25 cellular contexts compared by ENCODE assay signal in genomic region chr7:147722119-147722518, GRCh38.
"Had no signal": no experiment of that assay in that cellular context is flagged by ENCODE, and none has a peak within 500 bp of the region (broad histone marks: within the 10 kb centered on the region; RNA-seq: fewer than 3 reads in every experiment).

No MANE protein-coding gene starts in this region.

- H3K27me3 ChIP-seq: gastrocnemius medialis, right lobe of liver, suprapubic skin, transverse colon, upper lobe of right lung, uterus had no signal

- ATAC-seq: esophagus mucosa; gastrocnemius medialis; left lobe of liver; natural killer cell; right lobe of liver; stimulated activated naive CD8-positive, alpha-beta T cell treated with anti-CD3 and anti-CD28 coated beads, Interleukin-15, amount 100 ng/mL, for 72 hours; upper lobe of right lung had no signal

- H3K36me3 Mint-ChIP-seq: memory B cell, natural killer cell had no signal

- H3K4me1 Mint-ChIP-seq: memory B cell; natural killer cell; stimulated activated naive CD8-positive, alpha-beta T cell treated with anti-CD3 and anti-CD28 coated beads, Interleukin-15, amount 100 ng/mL, for 72 hours had no signal

- H3K27ac Mint-ChIP-seq: endodermal cell; memory B cell; natural killer cell; progenitor cell of endocrine pancreas; stimulated activated naive CD8-positive, alpha-beta T cell treated with anti-CD3 and anti-CD28 coated beads, Interleukin-15, amount 100 ng/mL, for 72 hours had no signal

- H3K9me3 Mint-ChIP-seq: endodermal cell, memory B cell had no signal

- H3K27me3 Mint-ChIP-seq: progenitor cell of endocrine pancreas; stimulated activated naive CD8-positive, alpha-beta T cell treated with anti-CD3 and anti-CD28 coated beads, Interleukin-15, amount 100 ng/mL, for 72 hours had no signal

- DNase-seq: effector CD8-positive, alpha-beta T cell; endodermal cell; foreskin fibroblast; gastrocnemius medialis; head of caudate nucleus; natural killer cell; occipital lobe; right lobe of liver; small intestine; stimulated activated CD4-positive, alpha-beta T cell treated with anti-CD3 and anti-CD28 coated beads, Interleukin-15, amount 100 ng/mL, for 24 hours; stimulated activated CD4-positive, alpha-beta T cell treated with anti-CD3 and anti-CD28 coated beads, Interleukin-2, amount 100 ng/mL, for 48 hours; stimulated activated CD8-positive, alpha-beta memory T cell treated with anti-CD3 and anti-CD28 coated beads, Interleukin-4, amount 100 ng/mL, for 48 hours; stimulated activated naive CD4-positive, alpha-beta T cell; stimulated activated naive CD8-positive, alpha-beta T cell treated with anti-CD3 and anti-CD28 coated beads, Interleukin-15, amount 100 ng/mL, for 72 hours; transverse colon; upper lobe of right lung; uterus had no signal

- H3K4me3 ChIP-seq: gastrocnemius medialis, lung, right lobe of liver, suprapubic skin, transverse colon, upper lobe of right lung, uterus had no signal

- H3K4me3 Mint-ChIP-seq: endodermal cell; memory B cell; natural killer cell; stimulated activated naive CD8-positive, alpha-beta T cell treated with anti-CD3 and anti-CD28 coated beads, Interleukin-15, amount 100 ng/mL, for 72 hours had no signal

- H3K27ac ChIP-seq: epithelial cell of prostate, gastrocnemius medialis, parathyroid adenoma, right lobe of liver, suprapubic skin, transverse colon, upper lobe of right lung, uterus had no signal
